8 cellular contexts compared by ENCODE assay signal in genomic region chr2:170816499-170817246, GRCh38.
DNase-seq lines count a peak whose midpoint lies in the region; TF ChIP-seq lines count a peak whose summit lies in the region.

Gene GAD1 (plus strand): TSS chr2:170816887. CDS start chr2:170818592, 1,705 bp downstream.

- in situ Hi-C loops in GM13976 (cut with MboI; ENCODE audit: low sequenced_read_pairs, unreplicated experiment): loop anchor here (10.0 to 25.0 kb wide), 5 partner anchors 102 to 1271 kb away; partner anchors contain the start of genes DLX1 and SP5

- peaks cover 64% of the 10 kb centered on the region for H3K4me1 Mint-ChIP-seq in nephron

- TF ChIP-seq CTCF in GM13976 (IDR thresholded peaks at IDR 0.05; ENCODE audit: borderline replicate concordance, control extremely low read depth, extremely low read depth, insufficient read depth, missing control alignments) (no peak), fibroblast of mammary gland (conservative IDR thresholded peaks at IDR 0.05; ENCODE audit: control insufficient read depth, insufficient read depth, low read depth, low read length) (no peak), nephron (IDR thresholded peaks at IDR 0.05; ENCODE audit: unreplicated experiment in 3 of 3) (no peak)

- peaks cover 55% of the 10 kb centered on the region for H3K4me1 ChIP-seq in HUES48 (ENCODE audit: control insufficient read depth, insufficient read depth, low read length)
- peaks cover 1 to 65% (median 56%) of the 10 kb centered on the region in 5 donors for H3K4me1 ChIP-seq in subcutaneous abdominal adipose tissue (ENCODE audit: control insufficient read depth in 5 of 5, insufficient read depth in 5 of 5, low read length in 5 of 5)

- no peak within 1 kb of the TSS for H3K9ac ChIP-seq in HUES48 (ENCODE audit: low read depth, low read length)
- H3K9ac ChIP-seq in subcutaneous abdominal adipose tissue (ENCODE audit: low read length in 5 of 5): peak within 1 kb of the TSS in 1 of 5 donors; percentile 15

- H3K36me3 Mint-ChIP-seq in nephron (ENCODE audit: low read depth): no peaks in the 10 kb centered on the region

- H3K27ac Mint-ChIP-seq in nephron: no peak within 1 kb of the TSS

- H3K4me3 Mint-ChIP-seq in nephron: peak within 1 kb of the TSS; percentile 80 to 84 (median 83)

- H3K27me3 ChIP-seq in HUES48 (ENCODE audit: control insufficient read depth, insufficient read depth, low read length) (peaks cover 89% of the 10 kb centered on the region), subcutaneous abdominal adipose tissue (ENCODE audit: control insufficient read depth in 5 of 5, insufficient read depth in 4 of 5, low read length in 5 of 5) (peaks cover 51 to 87% (median 75%) of the 10 kb centered on the region in 5 donors)

- peak; percentile 81 for DNase-seq in GM13976 (ENCODE audit: low spot score)
- DNase-seq in NOMO-1 (lab: John Stamatoyannopoulos, UW; ENCODE audit: unreplicated experiment in 2 of 2): peak; percentile 76 to 79
- peak; percentile 67 for DNase-seq in activated T-cell treated with anti-CD3 and anti-CD28 coated beads for 48 hours (ENCODE audit: low read depth)
- peak; percentile 45 for DNase-seq in fibroblast of mammary gland (ENCODE audit: low read depth)
- DNase-seq in superior temporal gyrus (ENCODE audit: extremely low spot score): no peak

- H3K9me3 ChIP-seq in HUES48 (ENCODE audit: control insufficient read depth, insufficient read depth, low read length) (no peaks in the 10 kb centered on the region), subcutaneous abdominal adipose tissue (ENCODE audit: control insufficient read depth in 5 of 5, low read length in 5 of 5) (no peaks in the 10 kb centered on the region)

- H3K27ac ChIP-seq in HUES48 (ENCODE audit: low read depth, low read length) (peak within 1 kb of the TSS; percentile 21), subcutaneous abdominal adipose tissue (ENCODE audit: low read depth, low read length) (no peak within 1 kb of the TSS)

- no peaks in the 10 kb centered on the region for H3K9me3 Mint-ChIP-seq in nephron

- peaks cover 100% of the 10 kb centered on the region for H3K27me3 Mint-ChIP-seq in nephron (ENCODE audit: low read depth)

- H3K4me3 ChIP-seq in HUES48 (ENCODE audit: low read depth, low read length) (peak within 1 kb of the TSS; percentile 63), fibroblast of mammary gland (ENCODE audit: control insufficient read depth, low read depth, low read length) (peak within 1 kb of the TSS; percentile 7), subcutaneous abdominal adipose tissue (ENCODE audit: low read depth in 1 of 5, low read length in 5 of 5) (peak within 1 kb of the TSS; percentile 48 to 77 (median 53))

- H3K36me3 ChIP-seq in HUES48 (ENCODE audit: control insufficient read depth, insufficient read depth, low read length) (no peaks in the 10 kb centered on the region), subcutaneous abdominal adipose tissue (ENCODE audit: control insufficient read depth in 5 of 5, insufficient read depth in 5 of 5, low read length in 5 of 5) (no peaks in the 10 kb centered on the region)

Comparison
In these comparisons a context has a peak if more than half of its experiments do, and no peak if none do; other contexts are left out.
1. H3K4me3 ChIP-seq: peak in every context shown above with its lines; median percentile 63 in HUES48; 53 in subcutaneous abdominal adipose tissue; 7 in fibroblast of mammary gland.